ENCODE assay signal across 17 cellular contexts in the genomic region with DNA sequence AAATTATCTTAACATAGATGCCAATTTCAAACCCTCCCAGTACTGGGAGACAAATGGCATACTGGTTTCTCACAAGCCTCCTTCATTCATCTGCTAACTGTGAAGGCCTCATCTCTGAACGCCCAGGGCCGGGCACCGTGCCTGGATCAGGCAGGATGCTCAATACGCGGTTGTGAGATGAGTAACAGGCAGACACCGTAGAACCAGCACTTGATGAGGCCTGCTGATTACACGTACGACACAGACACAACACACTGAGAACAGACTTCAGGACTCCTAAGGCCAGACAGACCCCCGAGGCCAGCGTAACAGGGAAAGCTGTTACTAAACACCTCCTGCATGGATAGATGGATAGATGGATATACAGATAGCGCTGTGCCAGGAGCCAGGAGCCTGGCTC.
DNase-seq lines count a peak whose midpoint lies in the region; ATAC-seq and TF ChIP-seq lines count a peak whose summit lies in the region.
"Had no signal": no experiment of that assay in that cellular context is flagged by ENCODE, and none has a peak within 500 bp of the region (broad histone marks: within the 10 kb centered on the region; RNA-seq: fewer than 3 reads in every experiment).

No MANE protein-coding gene starts in this region.

- no peak for TF ChIP-seq RAD21 in IMR-90 (IDR thresholded peaks at IDR 0.05; ENCODE audit: low read length)

- peaks cover 11% of the 10 kb centered on the region for H3K9me1 ChIP-seq in IMR-90 (ENCODE audit: insufficient read depth, low read length)

- in situ Hi-C loops in IMR-90 (cut with MboI; ENCODE audit: low sequenced_read_pairs): no loop called here

- no peaks in the 10 kb centered on the region for H3K9me3 ChIP-seq in IMR-90 (ENCODE audit: control insufficient read depth, insufficient read depth, low read length)

- ATAC-seq in IMR-90 (ENCODE audit: low read depth): no peak
- ATAC-seq: foreskin keratinocyte, GM12878 had no signal

- no peak overlapping the region for H2AFZ ChIP-seq in IMR-90 (replicated peaks; ENCODE audit: low read length, poor library complexity)

- no peak overlapping the region for H3K27ac Mint-ChIP-seq in activated naive CD4-positive, alpha-beta T cell treated with anti-CD3 and anti-CD28 coated beads for 36 hours
- H3K27ac Mint-ChIP-seq in activated naive CD4-positive, alpha-beta T cell treated with anti-CD3 and anti-CD28 coated beads, Interleukin-2, amount 10 ng/mL, durations not matched to agents 7 days and 5 days: no peak overlapping the region
- peak overlapping the region; percentile 8 for H3K27ac Mint-ChIP-seq in chondrocyte (ENCODE audit: unreplicated experiment)

- H4K5ac ChIP-seq in IMR-90 (ENCODE audit: low read depth, low read length): no peak overlapping the region

- intact Hi-C loops in activated naive CD4-positive, alpha-beta T cell treated with anti-CD3 and anti-CD28 coated beads for 36 hours (cut with micrococcal nuclease): no loop called here
- intact Hi-C loops in IMR-90 (cut with micrococcal nuclease): no loop called here

- no peak overlapping the region for H4K91ac ChIP-seq in IMR-90 (ENCODE audit: insufficient read depth, low read depth, low read length)

- H3K4ac ChIP-seq in IMR-90 (ENCODE audit: low read depth, low read length): no peak overlapping the region

- peaks cover 28 to 76% of the 10 kb centered on the region in 2 experiments for H3K79me1 ChIP-seq in IMR-90 (ENCODE audit: low read depth in 1 of 2, low read length in 2 of 2)

- H3K9ac ChIP-seq in IMR-90 (ENCODE audit: low read depth, low read length): no peak overlapping the region

- H3K23ac ChIP-seq in IMR-90 (ENCODE audit: low read depth, low read length): no peak overlapping the region

- H3K14ac ChIP-seq in IMR-90 (replicated peaks; ENCODE audit: low read depth, low read length): no peak overlapping the region

- H3K18ac ChIP-seq in IMR-90 (ENCODE audit: low read depth, low read length): no peak overlapping the region

- H2AK9ac ChIP-seq in IMR-90 (replicated peaks; ENCODE audit: low read depth, low read length, poor library complexity): no peak overlapping the region

- H2BK5ac ChIP-seq in IMR-90 (ENCODE audit: low read depth, low read length, poor library complexity, severe bottlenecking): no peak overlapping the region

- no peak overlapping the region for H4K8ac ChIP-seq in IMR-90 (ENCODE audit: low read depth in 2 of 2, low read length in 2 of 2)

- peaks cover 49% of the 10 kb centered on the region for H3K4me1 Mint-ChIP-seq in activated naive CD4-positive, alpha-beta T cell treated with anti-CD3 and anti-CD28 coated beads for 36 hours (ENCODE audit: low read depth)
- H3K4me1 Mint-ChIP-seq in activated naive CD4-positive, alpha-beta T cell treated with anti-CD3 and anti-CD28 coated beads, Interleukin-2, amount 10 ng/mL, durations not matched to agents 7 days and 5 days: peaks cover 31% of the 10 kb centered on the region
- peaks cover 56% of the 10 kb centered on the region for H3K4me1 Mint-ChIP-seq in chondrocyte (ENCODE audit: low read depth)

- no peak overlapping the region for H2BK15ac ChIP-seq in IMR-90 (ENCODE audit: low read depth, low read length)

- dilution Hi-C loops in IMR-90 (cut with HindIII; ENCODE audit: low sequenced_read_pairs, unreplicated experiment): no loop called here

- WGBS in IMR-90 (ENCODE audit: extremely low coverage in 2 of 2, insufficient read length in 1 of 2), 2 experiments: no CpG with 5 or more reads among the region's 11 CpGs

- POLR2A ChIA-PET in IMR-90 (lab: Charles Lee; ENCODE audit: unreplicated experiment): no interaction called here

- H3K4me3 Mint-ChIP-seq in activated naive CD4-positive, alpha-beta T cell treated with anti-CD3 and anti-CD28 coated beads for 36 hours: no peak overlapping the region
- H3K4me3 Mint-ChIP-seq in activated naive CD4-positive, alpha-beta T cell treated with anti-CD3 and anti-CD28 coated beads, Interleukin-2, amount 10 ng/mL, durations not matched to agents 7 days and 5 days: no peak overlapping the region
- no peak overlapping the region for H3K4me3 Mint-ChIP-seq in chondrocyte (ENCODE audit: unreplicated experiment)

- TF ChIP-seq POLR2A in IMR-90 (IDR thresholded peaks at IDR 0.05; ENCODE audit: low read depth, low read length): no peak

- no peak overlapping the region for H2AK5ac ChIP-seq in IMR-90 (ENCODE audit: low read depth, low read length)

- no peak overlapping the region for H3K27ac ChIP-seq in IMR-90 (ENCODE audit: insufficient read depth, low read length)
- H3K27ac ChIP-seq: foreskin keratinocyte, skin epidermis had no signal

- no peak overlapping the region for H3K4me3 ChIP-seq in IMR-90 (ENCODE audit: insufficient read depth, low read depth, low read length)
- H3K4me3 ChIP-seq: GM12878, skin epidermis had no signal

- H3K36me3 Mint-ChIP-seq in activated naive CD4-positive, alpha-beta T cell treated with anti-CD3 and anti-CD28 coated beads for 36 hours (ENCODE audit: low read depth): peaks cover 5% of the 10 kb centered on the region
- H3K36me3 Mint-ChIP-seq in activated naive CD4-positive, alpha-beta T cell treated with anti-CD3 and anti-CD28 coated beads, Interleukin-2, amount 10 ng/mL, durations not matched to agents 7 days and 5 days: peaks cover 6% of the 10 kb centered on the region
- H3K36me3 Mint-ChIP-seq in chondrocyte (ENCODE audit: low read depth): peaks cover 27% of the 10 kb centered on the region

- no peak overlapping the region for H3K56ac ChIP-seq in IMR-90 (ENCODE audit: extremely low read depth, insufficient read depth, low read length)

- BruUV-seq in IMR-90 (replicated peaks; lab: Mats Ljungman, UMichigan): no TSS peak

- peak; percentile 22 for DNase-seq in activated naive CD4-positive, alpha-beta T cell treated with anti-CD3 and anti-CD28 coated beads for 36 hours
- DNase-seq in activated naive CD4-positive, alpha-beta T cell treated with anti-CD3 and anti-CD28 coated beads, Interleukin-2, amount 10 ng/mL, durations not matched to agents 7 days and 5 days: no peak
- DNase-seq in IMR-90 (peak; percentile 51), chondrocyte (ENCODE audit: low spot score) (peak; percentile 43), pulmonary artery endothelial cell (ENCODE audit: low read depth, low spot score) (peak; percentile 79), NCI-H524 treated with DMSO at 0.1 percent for 48 hours (lab: John Stamatoyannopoulos, UW) (no peak), germinal center (ENCODE audit: low spot score) (no peak)
- no peak for DNase-seq in central memory CD4-positive, alpha-beta T cell
- DNase-seq: amniotic stem cell, DMS53, foreskin keratinocyte, midbrain, NCI-H2029 treated with DMSO at 0.1 percent for 48 hours, NCI-H748 treated with DMSO at 0.1 percent for 48 hours, Right ventricle myocardium superior had no signal

- H4K20me1 ChIP-seq in IMR-90 (ENCODE audit: insufficient read depth, low read length): peaks cover 30% of the 10 kb centered on the region

- H3K27me3 ChIP-seq in IMR-90 (ENCODE audit: control insufficient read depth, insufficient read depth, low read length): no peaks in the 10 kb centered on the region
- H3K27me3 ChIP-seq: foreskin keratinocyte had no signal

- peaks cover 63% of the 10 kb centered on the region for H3K36me3 ChIP-seq in IMR-90 (ENCODE audit: control insufficient read depth, insufficient read depth, low read length)

- no peak overlapping the region for H3K4me2 ChIP-seq in IMR-90 (ENCODE audit: low read depth, low read length)

- H2BK120ac ChIP-seq in IMR-90 (ENCODE audit: low read depth, low read length): no peak overlapping the region

- H3K9me3 Mint-ChIP-seq in activated naive CD4-positive, alpha-beta T cell treated with anti-CD3 and anti-CD28 coated beads for 36 hours: no peaks in the 10 kb centered on the region
- H3K9me3 Mint-ChIP-seq in activated naive CD4-positive, alpha-beta T cell treated with anti-CD3 and anti-CD28 coated beads, Interleukin-2, amount 10 ng/mL, durations not matched to agents 7 days and 5 days: no peaks in the 10 kb centered on the region
- no peaks in the 10 kb centered on the region for H3K9me3 Mint-ChIP-seq in chondrocyte (ENCODE audit: low read depth)

- peaks cover 12% of the 10 kb centered on the region for H3K4me1 ChIP-seq in IMR-90 (ENCODE audit: control insufficient read depth, insufficient read depth, low read length)
- H3K4me1 ChIP-seq: foreskin keratinocyte had no signal

- no peaks in the 10 kb centered on the region for H3K27me3 Mint-ChIP-seq in activated naive CD4-positive, alpha-beta T cell treated with anti-CD3 and anti-CD28 coated beads for 36 hours (ENCODE audit: low read depth)
- H3K27me3 Mint-ChIP-seq in activated naive CD4-positive, alpha-beta T cell treated with anti-CD3 and anti-CD28 coated beads, Interleukin-2, amount 10 ng/mL, durations not matched to agents 7 days and 5 days: no peaks in the 10 kb centered on the region
- no peaks in the 10 kb centered on the region for H3K27me3 Mint-ChIP-seq in chondrocyte (ENCODE audit: low read depth)

- no peak overlapping the region for H2BK20ac ChIP-seq in IMR-90 (ENCODE audit: low read depth, low read length)

- no peak for TF ChIP-seq CTCF in IMR-90 (conservative IDR thresholded peaks at IDR 0.05; ENCODE audit: low read depth, low read length)
- TF ChIP-seq CTCF in chondrocyte (IDR thresholded peaks at IDR 0.05): no peak

- CTCF ChIA-PET in activated naive CD4-positive, alpha-beta T cell treated with anti-CD3 and anti-CD28 coated beads for 36 hours (lab: Charles Lee): interaction anchor here (1.6 kb wide), 1 partner anchor 14 kb away, joined by 5 read pairs; no protein-coding TSS in a partner anchor
- CTCF ChIA-PET in activated naive CD4-positive, alpha-beta T cell treated with anti-CD3 and anti-CD28 coated beads, Interleukin-2, amount 10 ng/mL, durations not matched to agents 7 days and 5 days (lab: Charles Lee): interaction anchor here (1.6 kb wide), 1 partner anchor 17 kb away, joined by 3 read pairs; no protein-coding TSS in a partner anchor
- CTCF ChIA-PET in IMR-90 (lab: Yijun Ruan, JAX): no interaction called here

TF ChIP-seq in IMR-90, 13 proteins besides CTCF, POLR2A, EP300 and RAD21:
- TF ChIP-seq FOS (IDR thresholded peaks at IDR 0.05; ENCODE audit: low read depth, low read length) (no peak), CHD1 (IDR thresholded peaks at IDR 0.05; ENCODE audit: low read depth, low read length) (no peak), RCOR1 (IDR thresholded peaks at IDR 0.05; ENCODE audit: insufficient replicate concordance, low read length) (no peak)
- TF ChIP-seq, protein P1, sequence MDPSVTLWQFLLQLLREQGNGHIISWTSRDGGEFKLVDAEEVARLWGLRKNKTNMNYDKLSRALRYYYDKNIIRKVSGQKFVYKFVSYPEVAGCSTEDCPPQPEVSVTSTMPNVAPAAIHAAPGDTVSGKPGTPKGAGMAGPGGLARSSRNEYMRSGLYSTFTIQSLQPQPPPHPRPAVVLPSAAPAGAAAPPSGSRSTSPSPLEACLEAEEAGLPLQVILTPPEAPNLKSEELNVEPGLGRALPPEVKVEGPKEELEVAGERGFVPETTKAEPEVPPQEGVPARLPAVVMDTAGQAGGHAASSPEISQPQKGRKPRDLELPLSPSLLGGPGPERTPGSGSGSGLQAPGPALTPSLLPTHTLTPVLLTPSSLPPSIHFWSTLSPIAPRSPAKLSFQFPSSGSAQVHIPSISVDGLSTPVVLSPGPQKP (IDR thresholded peaks at IDR 0.05; ENCODE audit: borderline replicate concordance, low read depth, low read length): no peak
TF ChIP-seq in IMR-90: peak in this region for 0.

Comparison
In these comparisons a context has a peak if more than half of its experiments do, and no peak if none do; other contexts are left out.
1. DNase-seq: peak in activated naive CD4-positive, alpha-beta T cell treated with anti-CD3 and anti-CD28 coated beads for 36 hours (single experiment), IMR-90 (single experiment), chondrocyte (single experiment) and pulmonary artery endothelial cell (single experiment); none in activated naive CD4-positive, alpha-beta T cell treated with anti-CD3 and anti-CD28 coated beads, Interleukin-2, amount 10 ng/mL, durations not matched to agents 7 days and 5 days (single experiment), NCI-H524 treated with DMSO at 0.1 percent for 48 hours (single experiment), germinal center (single experiment) and central memory CD4-positive, alpha-beta T cell (single experiment).